27 cellular contexts compared by ENCODE assay signal in genomic region chr3:74546426-74546825, GRCh38.
DNase-seq lines count a peak whose midpoint lies in the region; ATAC-seq, FAIRE-seq and TF ChIP-seq lines count a peak whose summit lies in the region.
"Had no signal": no experiment of that assay in that cellular context is flagged by ENCODE, and none has a peak within 500 bp of the region (broad histone marks: within the 10 kb centered on the region; RNA-seq: fewer than 3 reads in every experiment).

No MANE protein-coding gene starts in this region.

- no peak for FAIRE-seq in astrocyte (lab: Jason Lieb, UNC)
- FAIRE-seq: endothelial cell of umbilical vein, GM12878, H54, TTC549 had no signal

- no peak overlapping the region for H2AFZ ChIP-seq in astrocyte (ENCODE audit: low read depth, low read length)

- no peaks in the 10 kb centered on the region for H3K9me3 ChIP-seq in astrocyte (ENCODE audit: insufficient read depth, low read depth, low read length)
- H3K9me3 ChIP-seq: adrenal gland, breast epithelium, left ventricle myocardium inferior, neutrophil had no signal

- intact Hi-C loops in sciatic nerve (cut with DNase I), result no loop called here

- H3K4me3 Mint-ChIP-seq in astrocyte (ENCODE audit: unreplicated experiment), result no peak overlapping the region
- H3K4me3 Mint-ChIP-seq: activated naive CD4-positive, alpha-beta T cell treated with anti-CD3 and anti-CD28 coated beads, Interleukin-2, amount 10 ng/mL, durations not matched to agents 7 days and 5 days; CD8-positive, alpha-beta memory T cell; naive B cell; stimulated activated naive B cell treated with anti-CD40 and anti-IgM and Interleukin-4, amounts not matched to agents 10 μg/mL and 1 μg/mL and 100 μg/mL, for 72 hours; T-helper 1 cell treated with Interleukin-12 subunit alpha and Interleukin-12 subunit beta and Interleukin-4 antibody, amounts not matched to agents 30 μg/mL and 1 μg/mL, for 36 hours had no signal

- TF ChIP-seq CTCF in astrocyte (IDR thresholded peaks at IDR 0.05; ENCODE audit: insufficient read depth, low read depth, low read length), result no peak
- no peak for TF ChIP-seq CTCF in fibroblast of mammary gland (conservative IDR thresholded peaks at IDR 0.05; ENCODE audit: control insufficient read depth, insufficient read depth, low read depth, low read length)

- no peak overlapping the region for H3K9ac ChIP-seq in astrocyte (ENCODE audit: low read length)

- DNase-seq in EL (peak; percentile 11), astrocyte (ENCODE audit: low read depth) (peak; percentile 28), fibroblast of mammary gland (ENCODE audit: low read depth) (peak; percentile 81), sciatic nerve (ENCODE audit: low spot score) (no peak), amygdala (lab: John Stamatoyannopoulos, UW) (no peak), AML-193 (lab: John Stamatoyannopoulos, UW) (no peak)
- no peak for DNase-seq in activated CD4-positive, alpha-beta T cell treated with anti-CD3 and anti-CD28 coated beads, Interleukin-2, amount 50 U/mL, for 1 hour
- DNase-seq: activated CD4-positive, alpha-beta T cell treated with anti-CD3 and anti-CD28 coated beads, Interleukin-2, amount 50 U/mL, for 4 hours; activated naive CD4-positive, alpha-beta T cell treated with anti-CD3 and anti-CD28 coated beads, Interleukin-2, amount 10 ng/mL, durations not matched to agents 7 days and 5 days; adrenal gland; CD8-positive, alpha-beta memory T cell; Karpas-422; left ventricle myocardium inferior; naive B cell; Right ventricle myocardium superior; stimulated activated naive B cell treated with anti-CD40 and anti-IgM and Interleukin-4, amounts not matched to agents 10 μg/mL and 1 μg/mL and 100 μg/mL, for 72 hours had no signal

- ATAC-seq in sciatic nerve, result peak; percentile 70
- ATAC-seq: GM12878; Panc1; SK-N-SH treated with all-trans-retinoic acid at 6 μM for 48 hours; stimulated activated naive B cell treated with anti-CD40 and anti-IgM and Interleukin-4, amounts not matched to agents 10 μg/mL and 1 μg/mL and 100 μg/mL, for 72 hours had no signal

- H4K20me1 ChIP-seq in astrocyte (ENCODE audit: insufficient read depth, low read length), result no peaks in the 10 kb centered on the region

- H3K27ac Mint-ChIP-seq in astrocyte (ENCODE audit: unreplicated experiment), result peak overlapping the region; percentile 31
- H3K27ac Mint-ChIP-seq: activated naive CD4-positive, alpha-beta T cell treated with anti-CD3 and anti-CD28 coated beads, Interleukin-2, amount 10 ng/mL, durations not matched to agents 7 days and 5 days; CD8-positive, alpha-beta memory T cell; naive B cell; stimulated activated naive B cell treated with anti-CD40 and anti-IgM and Interleukin-4, amounts not matched to agents 10 μg/mL and 1 μg/mL and 100 μg/mL, for 72 hours; T-helper 1 cell treated with Interleukin-12 subunit alpha and Interleukin-12 subunit beta and Interleukin-4 antibody, amounts not matched to agents 30 μg/mL and 1 μg/mL, for 36 hours had no signal

- H3K27me3 ChIP-seq in astrocyte (ENCODE audit: insufficient read depth, low read length), result no peaks in the 10 kb centered on the region
- H3K27me3 ChIP-seq: adrenal gland, breast epithelium, neutrophil, suprapubic skin had no signal

- H3K36me3 Mint-ChIP-seq in astrocyte (ENCODE audit: low read depth, unreplicated experiment), result no peaks in the 10 kb centered on the region
- H3K36me3 Mint-ChIP-seq: activated naive CD4-positive, alpha-beta T cell treated with anti-CD3 and anti-CD28 coated beads, Interleukin-2, amount 10 ng/mL, durations not matched to agents 7 days and 5 days; CD8-positive, alpha-beta memory T cell; naive B cell; stimulated activated naive B cell treated with anti-CD40 and anti-IgM and Interleukin-4, amounts not matched to agents 10 μg/mL and 1 μg/mL and 100 μg/mL, for 72 hours had no signal

- H3K4me3 ChIP-seq in astrocyte (ENCODE audit: insufficient read depth, low read depth, low read length), result no peak overlapping the region
- no peak overlapping the region for H3K4me3 ChIP-seq in fibroblast of mammary gland (ENCODE audit: control insufficient read depth, low read depth, low read length)
- H3K4me3 ChIP-seq: adrenal gland, breast epithelium, GM12878, left ventricle myocardium inferior, suprapubic skin had no signal

- H3K27ac ChIP-seq in astrocyte (ENCODE audit: low read depth, low read length), result no peak overlapping the region
- H3K27ac ChIP-seq: adrenal gland, breast epithelium, HL-60, left ventricle myocardium inferior, neutrophil, suprapubic skin had no signal

- peaks cover 2% of the 10 kb centered on the region for H3K4me1 Mint-ChIP-seq in astrocyte (ENCODE audit: low read depth, unreplicated experiment)
- H3K4me1 Mint-ChIP-seq: activated naive CD4-positive, alpha-beta T cell treated with anti-CD3 and anti-CD28 coated beads, Interleukin-2, amount 10 ng/mL, durations not matched to agents 7 days and 5 days; CD8-positive, alpha-beta memory T cell; naive B cell; stimulated activated naive B cell treated with anti-CD40 and anti-IgM and Interleukin-4, amounts not matched to agents 10 μg/mL and 1 μg/mL and 100 μg/mL, for 72 hours had no signal

- no peaks in the 10 kb centered on the region for H3K4me1 ChIP-seq in astrocyte (ENCODE audit: insufficient read depth, low read length)
- H3K4me1 ChIP-seq: adrenal gland, breast epithelium, left ventricle myocardium inferior, suprapubic skin had no signal

- no peaks in the 10 kb centered on the region for H3K36me3 ChIP-seq in astrocyte (ENCODE audit: insufficient read depth, low read length)
- H3K36me3 ChIP-seq: adrenal gland, breast epithelium, left ventricle myocardium inferior, neutrophil, suprapubic skin had no signal

- peaks cover 3% of the 10 kb centered on the region for H3K9me3 Mint-ChIP-seq in astrocyte (ENCODE audit: unreplicated experiment)

- no peak overlapping the region for H3K4me2 ChIP-seq in astrocyte (ENCODE audit: low read length)

- no peaks in the 10 kb centered on the region for H3K27me3 Mint-ChIP-seq in astrocyte (ENCODE audit: low read depth, unreplicated experiment)
- H3K27me3 Mint-ChIP-seq: activated naive CD4-positive, alpha-beta T cell treated with anti-CD3 and anti-CD28 coated beads, Interleukin-2, amount 10 ng/mL, durations not matched to agents 7 days and 5 days; CD8-positive, alpha-beta memory T cell; naive B cell; stimulated activated naive B cell treated with anti-CD40 and anti-IgM and Interleukin-4, amounts not matched to agents 10 μg/mL and 1 μg/mL and 100 μg/mL, for 72 hours had no signal

- no peaks in the 10 kb centered on the region for H3K79me2 ChIP-seq in astrocyte (ENCODE audit: insufficient read depth, low read length)

Comparison
In these comparisons a context has a peak if more than half of its experiments do, and no peak if none do; other contexts are left out.
1. DNase-seq: peak in EL (single experiment), astrocyte (single experiment) and fibroblast of mammary gland (single experiment); none in sciatic nerve (single experiment), amygdala (0 of 56), activated CD4-positive, alpha-beta T cell treated with anti-CD3 and anti-CD28 coated beads, Interleukin-2, amount 50 U/mL, for 1 hour (single experiment) and AML-193 (0 of 2).